Comparison of ENCODE assay signal across 1 cellular context in the genomic region with DNA sequence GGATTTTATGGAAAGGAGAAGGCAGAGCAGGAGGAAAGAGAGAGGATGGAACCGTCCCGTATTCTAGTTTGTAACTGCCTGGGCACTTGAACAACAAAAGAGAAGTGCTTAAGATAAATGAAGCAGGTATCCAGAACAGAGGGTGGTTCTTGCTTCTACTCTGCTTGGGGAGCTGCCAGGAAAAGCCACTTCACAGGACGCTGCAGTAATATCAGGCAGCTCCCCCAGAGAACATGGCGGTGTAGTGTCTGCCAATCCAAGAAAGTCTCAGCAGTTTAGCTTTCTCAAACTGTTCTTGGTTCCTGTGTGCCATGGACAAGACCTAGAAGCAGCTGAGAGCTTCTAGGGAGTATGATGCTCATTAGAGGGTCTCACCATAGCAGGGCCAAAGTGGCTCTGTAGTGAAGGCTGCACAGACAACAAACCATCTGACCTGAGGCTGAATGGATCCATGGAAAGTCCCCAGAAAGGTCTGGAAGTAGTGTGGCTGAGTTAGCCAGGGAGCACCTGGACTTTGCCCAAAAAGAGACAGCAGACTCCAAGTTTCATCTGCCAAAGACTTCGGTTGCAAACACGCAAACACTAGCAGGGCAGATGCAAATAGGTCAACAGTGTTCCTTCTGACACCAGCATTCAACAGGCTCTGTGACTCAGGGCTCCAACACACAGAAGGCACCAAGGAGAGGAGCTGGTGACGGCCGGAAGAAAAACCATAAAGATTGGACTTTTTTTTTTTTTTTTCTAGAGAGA.
TF ChIP-seq lines count a peak whose summit lies in the region.

No MANE protein-coding gene starts in this region.

TF ChIP-seq in HepG2, 621 proteins besides CTCF, POLR2A, EP300 and RAD21 (continued from another document):
- TF ChIP-seq ZNF513 (CRISPR knock-in tag; conservative IDR thresholded peaks at IDR 0.05) (no peak), ZFX (CRISPR knock-in tag; IDR thresholded peaks at IDR 0.05; ENCODE audit: low read depth) (no peak), SP4 (CRISPR knock-in tag; IDR thresholded peaks at IDR 0.05) (no peak)
- TF ChIP-seq, protein P1, sequence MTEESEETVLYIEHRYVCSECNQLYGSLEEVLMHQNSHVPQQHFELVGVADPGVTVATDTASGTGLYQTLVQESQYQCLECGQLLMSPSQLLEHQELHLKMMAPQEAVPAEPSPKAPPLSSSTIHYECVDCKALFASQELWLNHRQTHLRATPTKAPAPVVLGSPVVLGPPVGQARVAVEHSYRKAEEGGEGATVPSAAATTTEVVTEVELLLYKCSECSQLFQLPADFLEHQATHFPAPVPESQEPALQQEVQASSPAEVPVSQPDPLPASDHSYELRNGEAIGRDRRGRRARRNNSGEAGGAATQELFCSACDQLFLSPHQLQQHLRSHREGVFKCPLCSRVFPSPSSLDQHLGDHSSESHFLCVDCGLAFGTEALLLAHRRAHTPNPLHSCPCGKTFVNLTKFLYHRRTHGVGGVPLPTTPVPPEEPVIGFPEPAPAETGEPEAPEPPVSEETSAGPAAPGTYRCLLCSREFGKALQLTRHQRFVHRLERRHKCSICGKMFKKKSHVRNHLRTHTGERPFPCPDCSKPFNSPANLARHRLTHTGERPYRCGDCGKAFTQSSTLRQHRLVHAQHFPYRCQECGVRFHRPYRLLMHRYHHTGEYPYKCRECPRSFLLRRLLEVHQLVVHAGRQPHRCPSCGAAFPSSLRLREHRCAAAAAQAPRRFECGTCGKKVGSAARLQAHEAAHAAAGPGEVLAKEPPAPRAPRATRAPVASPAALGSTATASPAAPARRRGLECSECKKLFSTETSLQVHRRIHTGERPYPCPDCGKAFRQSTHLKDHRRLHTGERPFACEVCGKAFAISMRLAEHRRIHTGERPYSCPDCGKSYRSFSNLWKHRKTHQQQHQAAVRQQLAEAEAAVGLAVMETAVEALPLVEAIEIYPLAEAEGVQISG (CRISPR knock-in tag; IDR thresholded peaks at IDR 0.05) = no peak
